Comparison of ENCODE assay signal across 20 cellular contexts in genomic region chrX:9153299-9153698, GRCh38.
DNase-seq lines count a peak whose midpoint lies in the region; ATAC-seq and TF ChIP-seq lines count a peak whose summit lies in the region.
"Had no signal": no experiment of that assay in that cellular context is flagged by ENCODE, and none has a peak within 500 bp of the region (broad histone marks: within the 10 kb centered on the region; RNA-seq: fewer than 3 reads in every experiment).

No MANE protein-coding gene starts in this region.

- intact Hi-C loops in activated CD4-positive, alpha-beta T cell treated with anti-CD3 and anti-CD28 coated beads for 36 hours (cut with DNase I, micrococcal nuclease) = no loop called here
- intact Hi-C loops in gastrocnemius medialis (cut with DNase I; ENCODE audit: low total_unique reads) = no loop called here

- H3K4me1 ChIP-seq in smooth muscle cell (ENCODE audit: low read depth) (no peaks in the 10 kb centered on the region), gastrocnemius medialis (no peaks in the 10 kb centered on the region)
- H3K4me1 ChIP-seq: adrenal gland, psoas muscle had no signal

- peak overlapping the region; percentile 8 for H3K4me3 Mint-ChIP-seq in activated CD4-positive, alpha-beta T cell treated with anti-CD3 and anti-CD28 coated beads for 36 hours
- H3K4me3 Mint-ChIP-seq: natural killer cell had no signal

- H3K27ac Mint-ChIP-seq in activated CD4-positive, alpha-beta T cell treated with anti-CD3 and anti-CD28 coated beads for 36 hours = peak overlapping the region; percentile 37
- H3K27ac Mint-ChIP-seq: natural killer cell had no signal

- no peak for TF ChIP-seq POLR2A in gastrocnemius medialis (IDR thresholded peaks at IDR 0.05)

- peak; percentile 55 for ATAC-seq in activated CD4-positive, alpha-beta T cell treated with anti-CD3 and anti-CD28 coated beads for 36 hours
- ATAC-seq in HG03378 (IDR thresholded peaks at IDR 0.05; ENCODE audit: unreplicated experiment) (no peak), gastrocnemius medialis (no peak)
- ATAC-seq: natural killer cell, psoas muscle had no signal

- no peaks in the 10 kb centered on the region for H3K27me3 Mint-ChIP-seq in activated CD4-positive, alpha-beta T cell treated with anti-CD3 and anti-CD28 coated beads for 36 hours

- peak overlapping the region; percentile 27 for H3K27ac ChIP-seq in smooth muscle cell (ENCODE audit: low read depth)
- no peak overlapping the region for H3K27ac ChIP-seq in gastrocnemius medialis
- H3K27ac ChIP-seq: adrenal gland, coronary artery, HL-60, psoas muscle, testis had no signal

- no peaks in the 10 kb centered on the region for H3K79me2 ChIP-seq in smooth muscle cell (ENCODE audit: low read depth)

- H3K27me3 ChIP-seq in smooth muscle cell (ENCODE audit: low read depth) = no peaks in the 10 kb centered on the region
- no peaks in the 10 kb centered on the region for H3K27me3 ChIP-seq in gastrocnemius medialis
- H3K27me3 ChIP-seq: testis had no signal

- no peak overlapping the region for H3K9ac ChIP-seq in smooth muscle cell (ENCODE audit: low read depth)

- H3K9me3 Mint-ChIP-seq in activated CD4-positive, alpha-beta T cell treated with anti-CD3 and anti-CD28 coated beads for 36 hours (ENCODE audit: low read depth) = peaks cover 5% of the 10 kb centered on the region
- H3K9me3 Mint-ChIP-seq: natural killer cell had no signal

- CTCF ChIA-PET in activated CD4-positive, alpha-beta T cell treated with anti-CD3 and anti-CD28 coated beads for 36 hours (lab: Charles Lee) = no interaction called here

- peaks cover 4% of the 10 kb centered on the region for H3K36me3 Mint-ChIP-seq in activated CD4-positive, alpha-beta T cell treated with anti-CD3 and anti-CD28 coated beads for 36 hours (ENCODE audit: low read depth)
- H3K36me3 Mint-ChIP-seq: natural killer cell had no signal

- no peak for DNase-seq in activated CD4-positive, alpha-beta T cell treated with anti-CD3 and anti-CD28 coated beads for 36 hours
- DNase-seq in activated CD4-positive, alpha-beta T cell treated with anti-CD3 and anti-CD28 coated beads for 4 hours = no peak
- DNase-seq in RPMI7951 (ENCODE audit: low read depth) = peak; percentile 90
- peak; percentile 20 for DNase-seq in dermis blood vessel endothelial cell
- no peak for DNase-seq in smooth muscle cell (lab: John Stamatoyannopoulos, UW; ENCODE audit: unreplicated experiment)
- DNase-seq in NCI-H1092 (lab: John Stamatoyannopoulos, UW) = no peak
- no peak for DNase-seq in gastrocnemius medialis
- DNase-seq: activated CD8-positive, alpha-beta memory T cell treated with anti-CD3 and anti-CD28 coated beads, Interleukin-2, amount 50 U/mL, for 4 hours; adrenal gland; Karpas-422; natural killer cell; NCI-H187 treated with DMSO at 0.1 percent for 48 hours; NCI-H524; psoas muscle; stimulated activated CD4-positive, alpha-beta T cell treated with anti-CD3 and anti-CD28 coated beads, Interleukin-15, amount 100 ng/mL, for 24 hours; testis had no signal

- H3K4me2 ChIP-seq in smooth muscle cell = no peak overlapping the region

- no peaks in the 10 kb centered on the region for H4K20me1 ChIP-seq in smooth muscle cell (ENCODE audit: low read depth)

- POLR2A ChIA-PET in activated CD4-positive, alpha-beta T cell treated with anti-CD3 and anti-CD28 coated beads for 36 hours (lab: Charles Lee) = no interaction called here

- no peak overlapping the region for H3K4me3 ChIP-seq in smooth muscle cell
- H3K4me3 ChIP-seq in gastrocnemius medialis = no peak overlapping the region
- H3K4me3 ChIP-seq: adrenal gland, coronary artery, lung, psoas muscle, testis had no signal

- in situ Hi-C loops in gastrocnemius medialis (cut with MboI; ENCODE audit: low sequenced_read_pairs in 4 of 4) = no loop called here

- H3K4me1 Mint-ChIP-seq in activated CD4-positive, alpha-beta T cell treated with anti-CD3 and anti-CD28 coated beads for 36 hours = peaks cover 10% of the 10 kb centered on the region

- H3K9me3 ChIP-seq in smooth muscle cell (replicated peaks; ENCODE audit: low read depth) (no peaks in the 10 kb centered on the region), gastrocnemius medialis (no peaks in the 10 kb centered on the region)
- H3K9me3 ChIP-seq: adrenal gland, testis had no signal

- no peak overlapping the region for H2AFZ ChIP-seq in smooth muscle cell (ENCODE audit: low read depth)

- no peaks in the 10 kb centered on the region for H3F3A ChIP-seq in smooth muscle cell (ENCODE audit: low read depth)

- H3K36me3 ChIP-seq in smooth muscle cell (ENCODE audit: low read depth) (no peaks in the 10 kb centered on the region), gastrocnemius medialis (no peaks in the 10 kb centered on the region)
- H3K36me3 ChIP-seq: adrenal gland had no signal

- WGBS in smooth muscle cell (ENCODE audit: low lambda C conversion rate) = 28% methylated on average over 1 of the region's 1 CpG

- TF ChIP-seq CTCF in smooth muscle cell (IDR thresholded peaks at IDR 0.05; ENCODE audit: borderline replicate concordance, insufficient read depth, poor library complexity, severe bottlenecking) (no peak), gastrocnemius medialis (IDR thresholded peaks at IDR 0.05 in 4 of 5, conservative IDR thresholded peaks at IDR 0.05 in 1 of 5) (no peak)

Comparison
In these comparisons a context has a peak if more than half of its experiments do, and no peak if none do; other contexts are left out.
1. DNase-seq: peak in RPMI7951 (single experiment) and dermis blood vessel endothelial cell (single experiment); none in activated CD4-positive, alpha-beta T cell treated with anti-CD3 and anti-CD28 coated beads for 36 hours (single experiment), activated CD4-positive, alpha-beta T cell treated with anti-CD3 and anti-CD28 coated beads for 4 hours (0 of 2), smooth muscle cell (single experiment), NCI-H1092 (single experiment) and gastrocnemius medialis (0 of 2).